1 cellular context compared by ENCODE assay signal in genomic region chr2:9423100-9423921, GRCh38.
TF ChIP-seq lines count a peak whose summit lies in the region.

Gene CPSF3 (plus strand): TSS chr2:9423654. CDS start chr2:9423774, 120 bp downstream.
A gene with protein sequence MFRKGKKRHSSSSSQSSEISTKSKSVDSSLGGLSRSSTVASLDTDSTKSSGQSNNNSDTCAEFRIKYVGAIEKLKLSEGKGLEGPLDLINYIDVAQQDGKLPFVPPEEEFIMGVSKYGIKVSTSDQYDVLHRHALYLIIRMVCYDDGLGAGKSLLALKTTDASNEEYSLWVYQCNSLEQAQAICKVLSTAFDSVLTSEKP (minus strand): TSS chr2:9423528. CDS start chr2:9418697, 4,831 bp downstream.

TF ChIP-seq in GM23338, 12 proteins besides CTCF, POLR2A, EP300 and RAD21 (continued from another document):
- TF ChIP-seq, protein P1, sequence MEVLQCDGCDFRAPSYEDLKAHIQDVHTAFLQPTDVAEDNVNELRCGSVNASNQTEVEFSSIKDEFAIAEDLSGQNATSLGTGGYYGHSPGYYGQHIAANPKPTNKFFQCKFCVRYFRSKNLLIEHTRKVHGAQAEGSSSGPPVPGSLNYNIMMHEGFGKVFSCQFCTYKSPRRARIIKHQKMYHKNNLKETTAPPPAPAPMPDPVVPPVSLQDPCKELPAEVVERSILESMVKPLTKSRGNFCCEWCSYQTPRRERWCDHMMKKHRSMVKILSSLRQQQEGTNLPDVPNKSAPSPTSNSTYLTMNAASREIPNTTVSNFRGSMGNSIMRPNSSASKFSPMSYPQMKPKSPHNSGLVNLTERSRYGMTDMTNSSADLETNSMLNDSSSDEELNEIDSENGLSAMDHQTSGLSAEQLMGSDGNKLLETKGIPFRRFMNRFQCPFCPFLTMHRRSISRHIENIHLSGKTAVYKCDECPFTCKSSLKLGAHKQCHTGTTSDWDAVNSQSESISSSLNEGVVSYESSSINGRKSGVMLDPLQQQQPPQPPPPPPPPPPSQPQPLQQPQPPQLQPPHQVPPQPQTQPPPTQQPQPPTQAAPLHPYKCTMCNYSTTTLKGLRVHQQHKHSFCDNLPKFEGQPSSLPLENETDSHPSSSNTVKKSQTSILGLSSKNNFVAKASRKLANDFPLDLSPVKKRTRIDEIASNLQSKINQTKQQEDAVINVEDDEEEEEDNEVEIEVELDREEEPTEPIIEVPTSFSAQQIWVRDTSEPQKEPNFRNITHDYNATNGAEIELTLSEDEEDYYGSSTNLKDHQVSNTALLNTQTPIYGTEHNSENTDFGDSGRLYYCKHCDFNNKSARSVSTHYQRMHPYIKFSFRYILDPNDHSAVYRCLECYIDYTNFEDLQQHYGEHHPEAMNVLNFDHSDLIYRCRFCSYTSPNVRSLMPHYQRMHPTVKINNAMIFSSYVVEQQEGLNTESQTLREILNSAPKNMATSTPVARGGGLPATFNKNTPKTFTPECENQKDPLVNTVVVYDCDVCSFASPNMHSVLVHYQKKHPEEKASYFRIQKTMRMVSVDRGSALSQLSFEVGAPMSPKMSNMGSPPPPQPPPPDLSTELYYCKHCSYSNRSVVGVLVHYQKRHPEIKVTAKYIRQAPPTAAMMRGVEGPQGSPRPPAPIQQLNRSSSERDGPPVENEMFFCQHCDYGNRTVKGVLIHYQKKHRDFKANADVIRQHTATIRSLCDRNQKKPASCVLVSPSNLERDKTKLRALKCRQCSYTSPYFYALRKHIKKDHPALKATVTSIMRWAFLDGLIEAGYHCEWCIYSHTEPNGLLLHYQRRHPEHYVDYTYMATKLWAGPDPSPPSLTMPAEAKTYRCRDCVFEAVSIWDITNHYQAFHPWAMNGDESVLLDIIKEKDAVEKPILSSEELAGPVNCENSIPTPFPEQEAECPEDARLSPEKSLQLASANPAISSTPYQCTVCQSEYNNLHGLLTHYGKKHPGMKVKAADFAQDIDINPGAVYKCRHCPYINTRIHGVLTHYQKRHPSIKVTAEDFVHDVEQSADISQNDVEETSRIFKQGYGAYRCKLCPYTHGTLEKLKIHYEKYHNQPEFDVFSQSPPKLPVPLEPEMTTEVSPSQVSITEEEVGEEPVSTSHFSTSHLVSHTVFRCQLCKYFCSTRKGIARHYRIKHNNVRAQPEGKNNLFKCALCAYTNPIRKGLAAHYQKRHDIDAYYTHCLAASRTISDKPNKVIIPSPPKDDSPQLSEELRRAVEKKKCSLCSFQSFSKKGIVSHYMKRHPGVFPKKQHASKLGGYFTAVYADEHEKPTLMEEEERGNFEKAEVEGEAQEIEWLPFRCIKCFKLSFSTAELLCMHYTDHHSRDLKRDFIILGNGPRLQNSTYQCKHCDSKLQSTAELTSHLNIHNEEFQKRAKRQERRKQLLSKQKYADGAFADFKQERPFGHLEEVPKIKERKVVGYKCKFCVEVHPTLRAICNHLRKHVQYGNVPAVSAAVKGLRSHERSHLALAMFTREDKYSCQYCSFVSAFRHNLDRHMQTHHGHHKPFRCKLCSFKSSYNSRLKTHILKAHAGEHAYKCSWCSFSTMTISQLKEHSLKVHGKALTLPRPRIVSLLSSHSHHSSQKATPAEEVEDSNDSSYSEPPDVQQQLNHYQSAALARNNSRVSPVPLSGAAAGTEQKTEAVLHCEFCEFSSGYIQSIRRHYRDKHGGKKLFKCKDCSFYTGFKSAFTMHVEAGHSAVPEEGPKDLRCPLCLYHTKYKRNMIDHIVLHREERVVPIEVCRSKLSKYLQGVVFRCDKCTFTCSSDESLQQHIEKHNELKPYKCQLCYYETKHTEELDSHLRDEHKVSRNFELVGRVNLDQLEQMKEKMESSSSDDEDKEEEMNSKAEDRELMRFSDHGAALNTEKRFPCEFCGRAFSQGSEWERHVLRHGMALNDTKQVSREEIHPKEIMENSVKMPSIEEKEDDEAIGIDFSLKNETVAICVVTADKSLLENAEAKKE (CRISPR knock-in tag; IDR thresholded peaks at IDR 0.05), result no peak
- TF ChIP-seq EZH2 (IDR thresholded peaks at IDR 0.05; ENCODE audit: low read depth, unreplicated experiment) (no peak), EZH2phosphoT487 (IDR thresholded peaks at IDR 0.05; ENCODE audit: unreplicated experiment) (no peak), REST (IDR thresholded peaks at IDR 0.05; ENCODE audit: unreplicated experiment) (no peak), STAT1 (IDR thresholded peaks at IDR 0.05; ENCODE audit: unreplicated experiment) (no peak), POLR2AphosphoS5 (IDR thresholded peaks at IDR 0.05; ENCODE audit: low read depth) (peak; percentile 74), ZNF114 (CRISPR knock-in tag; IDR thresholded peaks at IDR 0.05) (no peak), CREB1 (CRISPR knock-in tag; IDR thresholded peaks at IDR 0.05; ENCODE audit: low read depth) (peak; percentile 69)
